In genomic region chr13:113739527-113740285, GRCh38 we compare ENCODE assay signal across 26 cellular contexts. TPM values are rescaled to one million over a fixed set of nuclear protein-coding genes. Genes with fewer than 3 reads are reported as not detected.
DNase-seq lines count a peak whose midpoint lies in the region; ATAC-seq, FAIRE-seq and TF ChIP-seq lines count a peak whose summit lies in the region.
"Had no signal": no experiment of that assay in that cellular context is flagged by ENCODE, and none has a peak within 500 bp of the region (broad histone marks: within the 10 kb centered on the region; RNA-seq: fewer than 3 reads in every experiment).

No MANE protein-coding gene starts in this region.

- POLR2A ChIA-PET in HEK293 (lab: Yijun Ruan, JAX), result no interaction called here

- CTCF ChIA-PET in HEK293 (lab: Yijun Ruan, JAX), result no interaction called here

- peaks cover 59% of the 10 kb centered on the region for H3K27me3 ChIP-seq in left ventricle myocardium inferior (ENCODE audit: low read depth)
- H3K27me3 ChIP-seq in aorta (ENCODE audit: control insufficient read depth in 1 of 2, insufficient read depth in 2 of 2, low read length in 1 of 2), result no peaks in the 10 kb centered on the region

- ATAC-seq in Right ventricle myocardium inferior, result no peak
- ATAC-seq in aorta (ENCODE audit: low FRiP score), result no peak
- ATAC-seq: K562 had no signal

- FAIRE-seq in kidney (lab: Jason Lieb, UNC), result no peak
- FAIRE-seq: A204.1, G401.6, GM12892, K562 had no signal

- no peak overlapping the region for H3K4me3 ChIP-seq in left ventricle myocardium inferior
- H3K4me3 ChIP-seq in HEK293 (ENCODE audit: low read depth, low read length), result no peak overlapping the region
- no peak overlapping the region for H3K4me3 ChIP-seq in kidney (ENCODE audit: low read length in 2 of 2)
- H3K4me3 ChIP-seq in aorta (ENCODE audit: low read length in 2 of 2), result no peak overlapping the region
- H3K4me3 ChIP-seq: K562, SK-N-MC had no signal

- no peak overlapping the region for H3K9ac ChIP-seq in kidney (ENCODE audit: low read length in 2 of 2)

- no peak overlapping the region for H3K27ac ChIP-seq in left ventricle myocardium inferior (replicated peaks)
- no peak overlapping the region for H3K27ac ChIP-seq in HEK293 (ENCODE audit: extremely low read depth, low read depth, low read length)
- H3K27ac ChIP-seq in kidney (ENCODE audit: low read depth in 2 of 2, low read length in 2 of 2), result no peak overlapping the region
- no peak overlapping the region for H3K27ac ChIP-seq in aorta (ENCODE audit: low read depth in 1 of 2, low read length in 2 of 2)
- H3K27ac ChIP-seq: SK-N-MC had no signal

- H3K36me3 ChIP-seq in left ventricle myocardium inferior, result no peaks in the 10 kb centered on the region
- H3K36me3 ChIP-seq in HEK293 (ENCODE audit: control insufficient read depth in 2 of 2, insufficient read depth in 1 of 2, low read length in 2 of 2), result no peaks in the 10 kb centered on the region
- no peaks in the 10 kb centered on the region for H3K36me3 ChIP-seq in kidney (ENCODE audit: control insufficient read depth in 1 of 2, insufficient read depth in 2 of 2, low read length in 2 of 2)
- H3K36me3 ChIP-seq in aorta (ENCODE audit: control insufficient read depth in 1 of 2, insufficient read depth in 2 of 2, low read length in 1 of 2), result no peaks in the 10 kb centered on the region

- DNase-seq in Right ventricle myocardium inferior (ENCODE audit: missing footprints) (peak; percentile 45), left ventricle myocardium inferior (no peak), kidney (peak; percentile 60), aorta (peak; percentile 34 to 64), NCI-H510A treated with DMSO at 0.1 percent for 48 hours (lab: John Stamatoyannopoulos, UW) (no peak), iPS-NIHi11 (ENCODE audit: low spot score) (no peak), amniotic stem cell (lab: John Stamatoyannopoulos, UW) (no peak)
- DNase-seq: Caco-2; CD4-positive, CD25-positive, alpha-beta regulatory T cell; DMS153; GOT3; MM.1S; NCI-H1092; NCI-H1436; NCI-H187 treated with DMSO at 0.1 percent for 48 hours; NCI-H2227 treated with DMSO at 0.1 percent for 48 hours; NCI-H524 treated with DMSO at 0.1 percent for 48 hours; OCI-M1; SHP77; SW 1271 had no signal

- intact Hi-C loops in Right ventricle myocardium inferior (cut with DNase I) (no loop called here), left ventricle myocardium inferior (cut with micrococcal nuclease) (no loop called here), kidney (cut with DNase I) (no loop called here), aorta (cut with DNase I) (no loop called here)

- peaks cover 6% of the 10 kb centered on the region for H3K4me1 ChIP-seq in left ventricle myocardium inferior
- no peaks in the 10 kb centered on the region for H3K4me1 ChIP-seq in HEK293 (ENCODE audit: control insufficient read depth, insufficient read depth, low read length)
- peaks cover 0 to 6% of the 10 kb centered on the region in 2 donors for H3K4me1 ChIP-seq in kidney (ENCODE audit: control insufficient read depth in 1 of 2, insufficient read depth in 1 of 2, low read depth in 1 of 2, low read length in 2 of 2)
- H3K4me1 ChIP-seq in aorta (ENCODE audit: control insufficient read depth in 1 of 2, insufficient read depth in 2 of 2, low read length in 2 of 2), result no peaks in the 10 kb centered on the region

- TF ChIP-seq CTCF in left ventricle myocardium inferior (IDR thresholded peaks at IDR 0.05; ENCODE audit: borderline replicate concordance) (no peak), HEK293 (tag by site-specific recombination; IDR thresholded peaks at IDR 0.05) (no peak), kidney (IDR thresholded peaks at IDR 0.05; ENCODE audit: borderline replicate concordance, extremely low read depth, insufficient read depth) (no peak)

- no peaks in the 10 kb centered on the region for H3K9me3 ChIP-seq in left ventricle myocardium inferior (replicated peaks)
- no peaks in the 10 kb centered on the region for H3K9me3 ChIP-seq in HEK293 (ENCODE audit: control insufficient read depth, insufficient read depth, low read depth, low read length)
- no peaks in the 10 kb centered on the region for H3K9me3 ChIP-seq in kidney (ENCODE audit: control insufficient read depth in 1 of 2, low read length in 2 of 2)
- no peaks in the 10 kb centered on the region for H3K9me3 ChIP-seq in aorta (ENCODE audit: control insufficient read depth, low read length)
- H3K9me3 ChIP-seq: Caco-2 had no signal

- WGBS in aorta, 2 donors, result 83 to 90% methylated on average over 22 of the region's 22 CpGs

TF ChIP-seq in HEK293, 187 proteins besides CTCF, POLR2A, EP300 and RAD21:
- TF ChIP-seq ZIC2 (tag by site-specific recombination; IDR thresholded peaks at IDR 0.05), result 0 out of 2 replicates have a peak, but pooled peaks have one; percentile 13
- TF ChIP-seq ZNF747 (tag by site-specific recombination; IDR thresholded peaks at IDR 0.05), result no peak

RNA-seq across cellular contexts. Expression of gene TMEM255B, which starts 19.3 kb away (rescaled TPM):
- total RNA-seq in Right ventricle myocardium inferior (9.8 TPM), left ventricle myocardium inferior (7.7 TPM), kidney (29.3 TPM), aorta (10 to 100 TPM; 36.6 to 67.3 TPM)
- polyA plus RNA-seq in kidney (ENCODE audit: insufficient read depth, low read depth, low replicate concordance) (11.9 TPM), aorta (1 to 10 TPM in 1 of 2 donors, under 1 TPM in 1; 0.63 to 4.3 TPM)

Comparison
In these comparisons a context has a peak if more than half of its experiments do, and no peak if none do; other contexts are left out.
1. DNase-seq: peak in Right ventricle myocardium inferior (single experiment), kidney (single experiment) and aorta (2 of 2); none in left ventricle myocardium inferior (single experiment), NCI-H510A treated with DMSO at 0.1 percent for 48 hours (single experiment), iPS-NIHi11 (single experiment) and amniotic stem cell (single experiment).